1 cellular context compared by ENCODE assay signal in the genomic region with DNA sequence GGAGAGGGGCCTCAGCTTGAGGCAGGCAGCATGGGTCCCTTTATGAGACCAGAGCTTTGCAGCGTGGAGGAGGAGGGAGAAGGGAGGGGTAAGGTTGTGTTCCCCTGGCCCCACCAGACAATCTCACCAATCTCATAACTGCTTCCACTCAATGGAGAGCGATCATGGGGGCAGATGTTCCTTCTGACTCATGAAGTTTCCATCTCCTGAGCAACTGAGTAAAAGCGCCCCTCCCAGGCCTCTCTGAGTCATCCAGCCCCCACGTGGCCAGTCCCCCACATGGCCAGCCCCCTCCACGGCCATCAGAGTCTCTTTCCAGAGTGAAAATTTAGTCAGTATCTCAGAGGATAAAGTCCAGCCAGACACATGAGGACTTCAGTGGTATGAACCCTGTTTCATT.
TF ChIP-seq lines count a peak whose summit lies in the region.

No MANE protein-coding gene starts in this region.

TF ChIP-seq in H1, 55 proteins besides CTCF, POLR2A, EP300 and RAD21 (continued from another document):
- TF ChIP-seq, protein P1, sequence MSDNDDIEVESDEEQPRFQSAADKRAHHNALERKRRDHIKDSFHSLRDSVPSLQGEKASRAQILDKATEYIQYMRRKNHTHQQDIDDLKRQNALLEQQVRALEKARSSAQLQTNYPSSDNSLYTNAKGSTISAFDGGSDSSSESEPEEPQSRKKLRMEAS (IDR thresholded peaks at IDR 0.05), result no peak
- no peak for TF ChIP-seq ATF3 (IDR thresholded peaks at IDR 0.05; ENCODE audit: insufficient read depth, low read depth, low read length)
